In the genomic region with DNA sequence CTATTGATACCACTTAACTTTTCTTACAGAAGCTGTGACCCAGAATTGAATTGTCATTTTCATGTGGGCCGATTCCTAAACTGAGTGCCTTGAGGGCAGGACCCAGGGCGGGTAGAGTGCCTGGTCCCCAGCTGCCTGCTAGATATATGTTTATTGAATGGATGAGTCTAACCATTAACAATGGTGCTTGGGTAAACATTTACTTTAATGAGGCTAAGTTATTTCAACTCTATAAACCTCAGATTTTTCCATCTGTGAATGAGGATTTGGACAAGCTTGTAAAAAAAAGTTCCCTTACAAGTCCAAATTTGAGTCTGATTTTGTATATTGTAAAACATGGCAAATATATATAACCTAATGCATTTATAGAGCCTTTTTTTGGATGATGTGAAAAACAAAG, we compare ENCODE assay signal across 28 cellular contexts.
DNase-seq lines count a peak whose midpoint lies in the region; ATAC-seq and TF ChIP-seq lines count a peak whose summit lies in the region.
"Had no signal": no experiment of that assay in that cellular context is flagged by ENCODE, and none has a peak within 500 bp of the region (broad histone marks: within the 10 kb centered on the region; RNA-seq: fewer than 3 reads in every experiment).

No MANE protein-coding gene starts in this region.

- no peaks in the 10 kb centered on the region for H3K36me3 ChIP-seq in PC-3 (ENCODE audit: low read depth, low read length)
- H3K36me3 ChIP-seq: heart right ventricle, pancreas, transverse colon, WERI-Rb-1 had no signal

- no peaks in the 10 kb centered on the region for H3K79me2 ChIP-seq in PC-3 (ENCODE audit: low read length)

- CTCF ChIA-PET in PC-3 (lab: Charles Lee) = no interaction called here

- H3K4me3 ChIP-seq in PC-3 (ENCODE audit: low read length) (no peak overlapping the region), fibroblast of mammary gland (ENCODE audit: control insufficient read depth, low read depth, low read length) (no peak overlapping the region)
- H3K4me3 ChIP-seq: heart right ventricle, lung, pancreas, transverse colon had no signal

- H3K9me3 Mint-ChIP-seq in activated T-cell treated with anti-CD3 and anti-CD28 coated beads, Interleukin-2, amount 50 U/mL, for 72 hours = no peaks in the 10 kb centered on the region
- H3K9me3 Mint-ChIP-seq in activated T-cell treated with anti-CD3 and anti-CD28 coated beads, Interleukin-2, amount 50 U/mL, for 24 hours = no peaks in the 10 kb centered on the region
- H3K9me3 Mint-ChIP-seq: activated CD4-positive, alpha-beta memory T cell treated with anti-CD3 and anti-CD28 coated beads for 36 hours; activated naive CD4-positive, alpha-beta T cell treated with anti-CD3 and anti-CD28 coated beads, Interleukin-2, amount 10 ng/mL, durations not matched to agents 7 days and 5 days; activated T-cell treated with anti-CD3 and anti-CD28 coated beads, Interleukin-2, amount 50 U/mL, for 4 hours; central memory CD8-positive, alpha-beta T cell; naive thymus-derived CD4-positive, alpha-beta T cell; stimulated activated naive CD8-positive, alpha-beta T cell treated with anti-CD3 and anti-CD28 coated beads, Interleukin-15, Interleukin-2, amounts not matched to agents 100 ng/mL and 50 ng/mL, for 24 hours had no signal

- peaks cover 4% of the 10 kb centered on the region for H3F3A ChIP-seq in PC-3 (ENCODE audit: low read length, unreplicated experiment)

- H2AFZ ChIP-seq in PC-3 (ENCODE audit: low read length) = no peak overlapping the region

- intact Hi-C loops in PC-3 (cut with micrococcal nuclease) = loop anchor here (5.0 kb wide), 1 partner anchor 194 kb away; no protein-coding TSS in a partner anchor

- H3K9me3 ChIP-seq in PC-3 (ENCODE audit: low read length) = no peaks in the 10 kb centered on the region
- H3K9me3 ChIP-seq: heart right ventricle, pancreas, transverse colon had no signal

- no peak for ATAC-seq in activated T-cell treated with anti-CD3 and anti-CD28 coated beads, Interleukin-2, amount 50 U/mL, for 72 hours (replicated peaks in 1 of 2)
- peak; percentile 97 for ATAC-seq in PC-3
- ATAC-seq: activated T-cell treated with anti-CD3 and anti-CD28 coated beads, Interleukin-2, amount 50 U/mL, for 4 hours; heart right ventricle; naive thymus-derived CD4-positive, alpha-beta T cell; T-helper 17 cell had no signal

- no peak for TF ChIP-seq CTCF in PC-3 (conservative IDR thresholded peaks at IDR 0.05; ENCODE audit: low read depth, low read length)
- no peak for TF ChIP-seq CTCF in fibroblast of mammary gland (conservative IDR thresholded peaks at IDR 0.05; ENCODE audit: control insufficient read depth, insufficient read depth, low read depth, low read length)

- H3K9ac ChIP-seq in PC-3 (ENCODE audit: low read length) = 0 out of 2 replicates have a peak overlapping the region, but pooled peaks have one; percentile 26
- H3K9ac ChIP-seq: KMS-11 had no signal

- no peaks in the 10 kb centered on the region for H4K20me1 ChIP-seq in PC-3 (ENCODE audit: low read length)

- POLR2A ChIA-PET in PC-3 (lab: Charles Lee; ENCODE audit: unreplicated experiment) = interaction anchor here (0.6 kb wide), 1 partner anchor 118 kb away, joined by 3 read pairs; no protein-coding TSS in a partner anchor

- peak overlapping the region; percentile 54 for H3K4me2 ChIP-seq in PC-3 (ENCODE audit: low read length)
- H3K4me2 ChIP-seq: KMS-11 had no signal

- H3K4me1 Mint-ChIP-seq in activated T-cell treated with anti-CD3 and anti-CD28 coated beads, Interleukin-2, amount 50 U/mL, for 72 hours (ENCODE audit: low read depth) = peaks cover 4% of the 10 kb centered on the region
- H3K4me1 Mint-ChIP-seq in activated T-cell treated with anti-CD3 and anti-CD28 coated beads, Interleukin-2, amount 50 U/mL, for 24 hours (ENCODE audit: low read depth) = peaks cover 4% of the 10 kb centered on the region
- H3K4me1 Mint-ChIP-seq: activated naive CD4-positive, alpha-beta T cell treated with anti-CD3 and anti-CD28 coated beads, Interleukin-2, amount 10 ng/mL, durations not matched to agents 7 days and 5 days; central memory CD8-positive, alpha-beta T cell; naive thymus-derived CD4-positive, alpha-beta T cell had no signal

- H3K27me3 ChIP-seq in PC-3 (ENCODE audit: low read length) = no peaks in the 10 kb centered on the region
- H3K27me3 ChIP-seq: heart right ventricle, pancreas, transverse colon had no signal

- peak overlapping the region; percentile 5 for H3K27ac Mint-ChIP-seq in activated T-cell treated with anti-CD3 and anti-CD28 coated beads, Interleukin-2, amount 50 U/mL, for 72 hours
- H3K27ac Mint-ChIP-seq in activated T-cell treated with anti-CD3 and anti-CD28 coated beads, Interleukin-2, amount 50 U/mL, for 24 hours = no peak overlapping the region
- H3K27ac Mint-ChIP-seq: activated CD4-positive, alpha-beta memory T cell treated with anti-CD3 and anti-CD28 coated beads for 36 hours; activated naive CD4-positive, alpha-beta T cell treated with anti-CD3 and anti-CD28 coated beads, Interleukin-2, amount 10 ng/mL, durations not matched to agents 7 days and 5 days; naive thymus-derived CD4-positive, alpha-beta T cell; stimulated activated naive CD8-positive, alpha-beta T cell treated with anti-CD3 and anti-CD28 coated beads, Interleukin-15, Interleukin-2, amounts not matched to agents 100 ng/mL and 50 ng/mL, for 24 hours; T-helper 17 cell had no signal

- H3K4me3 Mint-ChIP-seq in activated T-cell treated with anti-CD3 and anti-CD28 coated beads, Interleukin-2, amount 50 U/mL, for 72 hours = no peak overlapping the region
- no peak overlapping the region for H3K4me3 Mint-ChIP-seq in activated T-cell treated with anti-CD3 and anti-CD28 coated beads, Interleukin-2, amount 50 U/mL, for 24 hours
- H3K4me3 Mint-ChIP-seq: activated CD4-positive, alpha-beta memory T cell treated with anti-CD3 and anti-CD28 coated beads for 36 hours; activated naive CD4-positive, alpha-beta T cell treated with anti-CD3 and anti-CD28 coated beads, Interleukin-2, amount 10 ng/mL, durations not matched to agents 7 days and 5 days; activated T-cell treated with anti-CD3 and anti-CD28 coated beads, Interleukin-2, amount 50 U/mL, for 4 hours; central memory CD8-positive, alpha-beta T cell; naive thymus-derived CD4-positive, alpha-beta T cell; stimulated activated naive CD8-positive, alpha-beta T cell treated with anti-CD3 and anti-CD28 coated beads, Interleukin-15, Interleukin-2, amounts not matched to agents 100 ng/mL and 50 ng/mL, for 24 hours; T-helper 17 cell had no signal

- BruUV-seq in PC-3 (replicated peaks; lab: Mats Ljungman, UMichigan) = no TSS peak

- peaks cover 35% of the 10 kb centered on the region for H3K4me1 ChIP-seq in PC-3 (ENCODE audit: insufficient read depth, low read length)

- peak overlapping the region; percentile 71 for H3K27ac ChIP-seq in PC-3 (ENCODE audit: low read length)
- H3K27ac ChIP-seq: C4-2B, heart right ventricle, KMS-11, WERI-Rb-1 had no signal

- peaks cover 15% of the 10 kb centered on the region for H3K27me3 Mint-ChIP-seq in activated T-cell treated with anti-CD3 and anti-CD28 coated beads, Interleukin-2, amount 50 U/mL, for 72 hours (ENCODE audit: low read depth)
- peaks cover 26% of the 10 kb centered on the region for H3K27me3 Mint-ChIP-seq in activated T-cell treated with anti-CD3 and anti-CD28 coated beads, Interleukin-2, amount 50 U/mL, for 24 hours
- H3K27me3 Mint-ChIP-seq: activated CD4-positive, alpha-beta memory T cell treated with anti-CD3 and anti-CD28 coated beads for 36 hours; activated naive CD4-positive, alpha-beta T cell treated with anti-CD3 and anti-CD28 coated beads, Interleukin-2, amount 10 ng/mL, durations not matched to agents 7 days and 5 days had no signal

- no peak for DNase-seq in activated T-cell treated with anti-CD3 and anti-CD28 coated beads, Interleukin-2, amount 50 U/mL, for 72 hours
- no peak for DNase-seq in activated T-cell treated with anti-CD3 and anti-CD28 coated beads, Interleukin-2, amount 50 U/mL, for 24 hours
- peak; percentile 78 for DNase-seq in PC-3
- peak; percentile 6 for DNase-seq in fibroblast of mammary gland (ENCODE audit: low read depth)
- DNase-seq in activated CD8-positive, alpha-beta memory T cell treated with anti-CD3 and anti-CD28 coated beads for 24 hours = no peak
- no peak for DNase-seq in NCI-H446 treated with DMSO at 0.1 percent for 48 hours (lab: John Stamatoyannopoulos, UW)
- no peak for DNase-seq in stimulated activated CD4-positive, alpha-beta T cell treated with anti-CD3 and anti-CD28 coated beads, Interleukin-4, amount 100 ng/mL, for 1 hour
- DNase-seq in NCI-H226 = no peak
- DNase-seq: activated CD4-positive, alpha-beta memory T cell treated with anti-CD3 and anti-CD28 coated beads for 36 hours; activated naive CD4-positive, alpha-beta T cell treated with anti-CD3 and anti-CD28 coated beads, Interleukin-2, amount 10 ng/mL, durations not matched to agents 7 days and 5 days; activated T-cell treated with anti-CD3 and anti-CD28 coated beads, Interleukin-2, amount 50 U/mL, for 4 hours; aorta; DMS 273 treated with DMSO at 0.1 percent for 48 hours; effector CD4-positive, alpha-beta T cell; heart right ventricle; naive thymus-derived CD4-positive, alpha-beta T cell; NCI-H1092 treated with DMSO at 0.1 percent for 48 hours; NCI-H2081; NCI-H526; pancreas; T-helper 17 cell; transverse colon; WERI-Rb-1 had no signal

- H3K9me2 ChIP-seq in PC-3 (replicated peaks; ENCODE audit: low read length) = no peaks in the 10 kb centered on the region

- no peaks in the 10 kb centered on the region for H3K36me3 Mint-ChIP-seq in activated T-cell treated with anti-CD3 and anti-CD28 coated beads, Interleukin-2, amount 50 U/mL, for 72 hours (ENCODE audit: insufficient read depth in 2 of 2)
- no peaks in the 10 kb centered on the region for H3K36me3 Mint-ChIP-seq in activated T-cell treated with anti-CD3 and anti-CD28 coated beads, Interleukin-2, amount 50 U/mL, for 24 hours (ENCODE audit: low read depth)
- H3K36me3 Mint-ChIP-seq: activated CD4-positive, alpha-beta memory T cell treated with anti-CD3 and anti-CD28 coated beads for 36 hours; activated naive CD4-positive, alpha-beta T cell treated with anti-CD3 and anti-CD28 coated beads, Interleukin-2, amount 10 ng/mL, durations not matched to agents 7 days and 5 days; naive thymus-derived CD4-positive, alpha-beta T cell had no signal

Comparison
In these comparisons a context has a peak if more than half of its experiments do, and no peak if none do; other contexts are left out.
1. DNase-seq: peak in PC-3 (single experiment) and fibroblast of mammary gland (single experiment); none in activated T-cell treated with anti-CD3 and anti-CD28 coated beads, Interleukin-2, amount 50 U/mL, for 72 hours (0 of 2), activated T-cell treated with anti-CD3 and anti-CD28 coated beads, Interleukin-2, amount 50 U/mL, for 24 hours (single experiment), activated CD8-positive, alpha-beta memory T cell treated with anti-CD3 and anti-CD28 coated beads for 24 hours (single experiment), NCI-H446 treated with DMSO at 0.1 percent for 48 hours (single experiment), stimulated activated CD4-positive, alpha-beta T cell treated with anti-CD3 and anti-CD28 coated beads, Interleukin-4, amount 100 ng/mL, for 1 hour (single experiment) and NCI-H226 (single experiment).